6 cellular contexts compared by ENCODE assay signal in genomic region chr7:132609906-132610520, GRCh38.
"Had no signal": no experiment of that assay in that cellular context is flagged by ENCODE, and none has a peak within 500 bp of the region (broad histone marks: within the 10 kb centered on the region; RNA-seq: fewer than 3 reads in every experiment).

No MANE protein-coding gene starts in this region.

- ATAC-seq: gastroesophageal sphincter; left lung; naive thymus-derived CD8-positive, alpha-beta T cell; stimulated activated effector memory CD8-positive, alpha-beta T cell treated with anti-CD3 and anti-CD28 coated beads, Interleukin-12 subunit alpha, Interleukin-12 subunit beta, amount 100 ng/mL, for 72 hours had no signal

- DNase-seq: erythroblast; left lung; mesenchymal stem cell; naive thymus-derived CD8-positive, alpha-beta T cell had no signal
